ENCODE assay signal across 8 cellular contexts in genomic region chr12:95858451-95859343, GRCh38. TPM values are rescaled to one million over a fixed set of nuclear protein-coding genes. Genes with fewer than 3 reads are reported as not detected.
DNase-seq lines count a peak whose midpoint lies in the region; ATAC-seq and TF ChIP-seq lines count a peak whose summit lies in the region.

Gene SNRPF (plus strand): TSS chr12:95858952. CDS start chr12:95859074, 122 bp downstream.

- H3K79me2 ChIP-seq in DND-41 (ENCODE audit: insufficient read depth, low read length): peaks cover 50% of the 10 kb centered on the region

- no peaks in the 10 kb centered on the region for H3K9me3 Mint-ChIP-seq in activated T-cell treated with anti-CD3 and anti-CD28 coated beads, Interleukin-2, amount 50 U/mL, for 24 hours

- peak within 1 kb of the TSS; percentile 82 for H3K27ac ChIP-seq in DND-41 (ENCODE audit: low read length)

- H3K4me3 Mint-ChIP-seq in activated T-cell treated with anti-CD3 and anti-CD28 coated beads, Interleukin-2, amount 50 U/mL, for 24 hours: no peak within 1 kb of the TSS

- H3K36me3 ChIP-seq in DND-41 (ENCODE audit: insufficient read depth, low read length) (peaks cover 37% of the 10 kb centered on the region), mucosa of stomach (ENCODE audit: control insufficient read depth, insufficient read depth, low read length) (no peaks in the 10 kb centered on the region)

- peaks cover 37% of the 10 kb centered on the region for H3K36me3 Mint-ChIP-seq in activated T-cell treated with anti-CD3 and anti-CD28 coated beads, Interleukin-2, amount 50 U/mL, for 24 hours (ENCODE audit: low read depth)

- H3K4me2 ChIP-seq in DND-41 (ENCODE audit: insufficient read depth, low read length): peak within 1 kb of the TSS; percentile 71

- ATAC-seq in DND-41 (ENCODE audit: insufficient read depth, low read depth): peak; percentile 95
- peak; percentile 99 for ATAC-seq in GM21737 (IDR thresholded peaks at IDR 0.05; ENCODE audit: unreplicated experiment)
- ATAC-seq in esophagus mucosa: peak; percentile 100

- TF ChIP-seq CTCF in DND-41 (IDR thresholded peaks at IDR 0.05; ENCODE audit: borderline replicate concordance, extremely low read depth, low read length, poor library complexity, severe bottlenecking): peak; percentile 43

- no peaks in the 10 kb centered on the region for H3K9me3 ChIP-seq in DND-41 (ENCODE audit: insufficient read depth, low read length, severe bottlenecking)
- H3K9me3 ChIP-seq in mucosa of stomach (ENCODE audit: control insufficient read depth, low read length): no peaks in the 10 kb centered on the region

- DNase-seq in DND-41 (peak; percentile 95), KG1 (lab: John Stamatoyannopoulos, UW) (peak; percentile 95)
- DNase-seq in activated T-cell treated with anti-CD3 and anti-CD28 coated beads, Interleukin-2, amount 50 U/mL, for 24 hours: peak; percentile 95
- peak; percentile 88 for DNase-seq in stimulated activated CD8-positive, alpha-beta memory T cell treated with anti-CD3 and anti-CD28 coated beads, Interleukin-7, amount 100 ng/mL, for 1 hour (ENCODE audit: low read depth in 2 of 2)

- H3K27me3 ChIP-seq in DND-41 (ENCODE audit: insufficient read depth, low read length, poor library complexity) (no peaks in the 10 kb centered on the region), mucosa of stomach (ENCODE audit: control insufficient read depth, insufficient read depth, low read length) (no peaks in the 10 kb centered on the region)

- peak within 1 kb of the TSS; percentile 85 for H2AFZ ChIP-seq in DND-41 (ENCODE audit: low read depth, low read length)

- H3K27me3 Mint-ChIP-seq in activated T-cell treated with anti-CD3 and anti-CD28 coated beads, Interleukin-2, amount 50 U/mL, for 24 hours: peaks cover 15% of the 10 kb centered on the region

- H3K4me1 ChIP-seq in DND-41 (ENCODE audit: insufficient read depth, low read length): peaks cover 36% of the 10 kb centered on the region
- peaks cover 6% of the 10 kb centered on the region for H3K4me1 ChIP-seq in mucosa of stomach (ENCODE audit: control insufficient read depth, insufficient read depth, low read length)

- H3K4me1 Mint-ChIP-seq in activated T-cell treated with anti-CD3 and anti-CD28 coated beads, Interleukin-2, amount 50 U/mL, for 24 hours (ENCODE audit: low read depth): peaks cover 37% of the 10 kb centered on the region

- peaks cover 30% of the 10 kb centered on the region; the same call in 1 of the 2 replicates for H4K20me1 ChIP-seq in DND-41 (ENCODE audit: insufficient read depth, low read length)

- peak within 1 kb of the TSS; percentile 61 to 78 for H3K4me3 ChIP-seq in DND-41 (ENCODE audit: low read depth in 1 of 2, low read length in 2 of 2)
- H3K4me3 ChIP-seq in mucosa of stomach (ENCODE audit: low read length): peak within 1 kb of the TSS; percentile 77

- H3K9ac ChIP-seq in DND-41 (ENCODE audit: low read depth, low read length): peak within 1 kb of the TSS; percentile 64
- H3K9ac ChIP-seq in mucosa of stomach (ENCODE audit: low read length): peak within 1 kb of the TSS; percentile 73

- H3K27ac Mint-ChIP-seq in activated T-cell treated with anti-CD3 and anti-CD28 coated beads, Interleukin-2, amount 50 U/mL, for 24 hours: no peak within 1 kb of the TSS

TF ChIP-seq in PFSK-1, 5 proteins besides CTCF, POLR2A, EP300 and RAD21:
- TF ChIP-seq POLR2AphosphoS5 (IDR thresholded peaks at IDR 0.05; ENCODE audit: low read depth, low read length): peak; percentile 85
- TF ChIP-seq FOXP2 (optimal IDR thresholded peaks at IDR 0.05; ENCODE audit: borderline replicate concordance, extremely low read depth, extremely low read length, insufficient read depth): no peak
- peak; percentile 76; the same call in 1 of the 2 replicates for TF ChIP-seq TAF1 (IDR thresholded peaks at IDR 0.05; ENCODE audit: borderline replicate concordance, insufficient read depth, low read length)
- peak; percentile 89; the same call in 1 of the 2 replicates for TF ChIP-seq SIN3A (IDR thresholded peaks at IDR 0.05; ENCODE audit: borderline replicate concordance, insufficient read depth, low read length)
- no peak for TF ChIP-seq REST (IDR thresholded peaks at IDR 0.05; ENCODE audit: insufficient read depth in 1 of 2, low read depth in 2 of 2, low read length in 2 of 2)

RNA-seq across cellular contexts. Expression of gene SNRPF, which starts in this region (rescaled TPM):
- 123 TPM for polyA plus RNA-seq in PFSK-1 (2012; ENCODE audit: insufficient read length, low read depth)
- total RNA-seq in esophagus mucosa: 33.6 TPM

Comparison
In these comparisons a context has a peak if more than half of its experiments do, and no peak if none do; other contexts are left out.
1. Peak in every context shown above with its lines: DNase-seq, ATAC-seq, H3K4me3 ChIP-seq and H3K27ac ChIP-seq.